29 cellular contexts compared by ENCODE assay signal in the genomic region with DNA sequence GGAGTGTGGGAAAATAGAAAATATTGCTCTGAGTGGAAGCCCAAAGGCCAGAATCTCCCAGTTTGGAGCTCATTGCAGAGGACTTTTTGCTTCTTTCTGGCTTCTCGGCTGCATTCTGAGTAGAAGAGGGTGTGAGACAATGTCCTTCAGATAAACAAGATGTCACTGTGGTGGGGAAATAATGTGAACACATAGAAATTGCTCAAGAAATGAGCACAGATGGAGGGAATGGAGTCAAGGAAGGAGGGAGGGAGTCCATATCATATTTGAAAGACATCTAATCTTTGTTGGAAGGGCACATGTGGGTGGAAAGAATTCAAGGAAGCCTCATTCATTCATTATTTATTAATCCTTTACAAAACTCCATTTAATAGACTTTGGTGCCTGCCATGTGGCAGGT.
"Had no signal": no experiment of that assay in that cellular context is flagged by ENCODE, and none has a peak within 500 bp of the region (broad histone marks: within the 10 kb centered on the region; RNA-seq: fewer than 3 reads in every experiment).

No MANE protein-coding gene starts in this region.

- H3K4me3 Mint-ChIP-seq: natural killer cell; nephron; neural progenitor cell; stimulated activated effector memory CD8-positive, alpha-beta T cell treated with anti-CD3 and anti-CD28 coated beads, Interleukin-12 subunit alpha, Interleukin-12 subunit beta, amount 100 ng/mL, for 72 hours; stimulated activated naive CD8-positive, alpha-beta T cell treated with anti-CD3 and anti-CD28 coated beads, Interleukin-15, amount 100 ng/mL, for 72 hours; type B pancreatic cell had no signal

- H3K27me3 Mint-ChIP-seq: stimulated activated naive CD8-positive, alpha-beta T cell treated with anti-CD3 and anti-CD28 coated beads, Interleukin-15, amount 100 ng/mL, for 72 hours; type B pancreatic cell had no signal

- FAIRE-seq: small intestine had no signal

- H3K9me3 ChIP-seq: ovary, psoas muscle, right lobe of liver, sigmoid colon, suprapubic skin, testis, tibial artery, transverse colon, upper lobe of right lung, uterus had no signal

- H3K27ac ChIP-seq: neural progenitor cell, ovary, parathyroid adenoma, psoas muscle, right lobe of liver, sigmoid colon, suprapubic skin, testis, tibial artery, transverse colon, upper lobe of right lung, uterus had no signal

- DNase-seq: natural killer cell; occipital lobe; ovary; posterior cingulate gyrus; psoas muscle; right cardiac atrium; right lobe of liver; sigmoid colon; small intestine; stimulated activated CD4-positive, alpha-beta T cell treated with anti-CD3 and anti-CD28 coated beads, Interleukin-15, amount 100 ng/mL, for 24 hours; stimulated activated CD4-positive, alpha-beta T cell treated with anti-CD3 and anti-CD28 coated beads, Interleukin-2, amount 100 ng/mL, for 24 hours; stimulated activated CD4-positive, alpha-beta T cell treated with anti-CD3 and anti-CD28 coated beads, Interleukin-2, amount 100 ng/mL, for 48 hours; stimulated activated CD4-positive, alpha-beta T cell treated with anti-CD3 and anti-CD28 coated beads, Interleukin-4, amount 100 ng/mL, for 24 hours; stimulated activated naive CD4-positive, alpha-beta T cell; stimulated activated naive CD8-positive, alpha-beta T cell treated with anti-CD3 and anti-CD28 coated beads, Interleukin-15, amount 100 ng/mL, for 72 hours; stimulated activated naive CD8-positive, alpha-beta T cell treated with anti-CD3 and anti-CD28 coated beads, Interleukin-15, Interleukin-2, amounts not matched to agents 100 U/mL and 50 U/mL, for 24 hours; substantia nigra; testis; tibial artery; transverse colon; upper lobe of right lung; uterus had no signal

- H3K36me3 Mint-ChIP-seq: natural killer cell; neural progenitor cell; stimulated activated effector memory CD8-positive, alpha-beta T cell treated with anti-CD3 and anti-CD28 coated beads, Interleukin-12 subunit alpha, Interleukin-12 subunit beta, amount 100 ng/mL, for 72 hours; type B pancreatic cell had no signal

- H3K9ac ChIP-seq: neural progenitor cell, parathyroid adenoma had no signal

- H3K9me3 Mint-ChIP-seq: natural killer cell; stimulated activated effector memory CD8-positive, alpha-beta T cell treated with anti-CD3 and anti-CD28 coated beads, Interleukin-12 subunit alpha, Interleukin-12 subunit beta, amount 100 ng/mL, for 72 hours; stimulated activated naive CD8-positive, alpha-beta T cell treated with anti-CD3 and anti-CD28 coated beads, Interleukin-15, amount 100 ng/mL, for 72 hours had no signal

- H3K27me3 ChIP-seq: neural progenitor cell, ovary, right lobe of liver, sigmoid colon, suprapubic skin, testis, tibial artery, transverse colon, upper lobe of right lung, uterus had no signal

- H3K4me1 ChIP-seq: neural progenitor cell, parathyroid adenoma, psoas muscle, right lobe of liver, sigmoid colon, suprapubic skin, testis, tibial artery, upper lobe of right lung, uterus had no signal

- H3K27ac Mint-ChIP-seq: natural killer cell; neural progenitor cell; progenitor cell of endocrine pancreas; stimulated activated effector memory CD8-positive, alpha-beta T cell treated with anti-CD3 and anti-CD28 coated beads, Interleukin-12 subunit alpha, Interleukin-12 subunit beta, amount 100 ng/mL, for 72 hours; type B pancreatic cell had no signal

- H3K4me3 ChIP-seq: neural progenitor cell, ovary, psoas muscle, right lobe of liver, sigmoid colon, suprapubic skin, testis, tibial artery, transverse colon, upper lobe of right lung, uterus had no signal

- H3K4me1 Mint-ChIP-seq: nephron; stimulated activated effector memory CD8-positive, alpha-beta T cell treated with anti-CD3 and anti-CD28 coated beads, Interleukin-12 subunit alpha, Interleukin-12 subunit beta, amount 100 ng/mL, for 72 hours; stimulated activated naive CD8-positive, alpha-beta T cell treated with anti-CD3 and anti-CD28 coated beads, Interleukin-15, amount 100 ng/mL, for 72 hours had no signal

- ATAC-seq: natural killer cell; psoas muscle; right cardiac atrium; stimulated activated naive CD8-positive, alpha-beta T cell treated with anti-CD3 and anti-CD28 coated beads, Interleukin-15, amount 100 ng/mL, for 72 hours; stimulated activated naive CD8-positive, alpha-beta T cell treated with anti-CD3 and anti-CD28 coated beads, Interleukin-15, Interleukin-2, amounts not matched to agents 100 U/mL and 50 U/mL, for 24 hours; upper lobe of right lung had no signal

- H3K4me2 ChIP-seq: neural progenitor cell had no signal

- H2AFZ ChIP-seq: neural progenitor cell, parathyroid adenoma had no signal

- H3K79me2 ChIP-seq: parathyroid adenoma had no signal

- H3K36me3 ChIP-seq: neural progenitor cell, ovary, right lobe of liver, sigmoid colon, suprapubic skin, tibial artery, transverse colon, upper lobe of right lung, uterus had no signal
